ENCODE assay signal across 1 cellular context in genomic region chr1:63784489-63785390, GRCh38.
TF ChIP-seq lines count a peak whose summit lies in the region.

No MANE protein-coding gene starts in this region.

TF ChIP-seq in WTC11, 78 proteins besides CTCF, POLR2A, EP300 and RAD21 (continued from another document):
- no peak for TF ChIP-seq ZSCAN18 (CRISPR knock-in tag; IDR thresholded peaks at IDR 0.05)
